Comparison of ENCODE assay signal across 8 cellular contexts in genomic region chr17:74842599-74843351, GRCh38. TPM values are rescaled to one million over a fixed set of nuclear protein-coding genes. Genes with fewer than 3 reads are reported as not detected.
DNase-seq lines count a peak whose midpoint lies in the region; ATAC-seq and TF ChIP-seq lines count a peak whose summit lies in the region.

No MANE protein-coding gene starts in this region.

- DNase-seq in NCI-H69 (lab: John Stamatoyannopoulos, UW) (peak; percentile 90), colonic mucosa (peak; percentile 67), kidney epithelial cell (ENCODE audit: low read depth) (no peak), KBM-7 (no peak)

- no peak overlapping the region for H3K27ac Mint-ChIP-seq in stimulated activated memory B cell treated with anti-CD40 and anti-IgM and Interleukin-4, amounts not matched to agents 10 μg/mL and 1 μg/mL and 100 μg/mL, for 72 hours

- H3K9me3 ChIP-seq in colonic mucosa: no peaks in the 10 kb centered on the region

- no peaks in the 10 kb centered on the region for H3K27me3 ChIP-seq in colonic mucosa
- H3K27me3 ChIP-seq in kidney epithelial cell (ENCODE audit: control insufficient read depth, insufficient read depth, low read length): peaks cover 43% of the 10 kb centered on the region

- no peaks in the 10 kb centered on the region for H3K4me1 ChIP-seq in colonic mucosa

- H3K36me3 ChIP-seq in colonic mucosa (no peaks in the 10 kb centered on the region), kidney epithelial cell (ENCODE audit: control insufficient read depth, insufficient read depth, low read length) (no peaks in the 10 kb centered on the region)

- TF ChIP-seq CTCF in 22Rv1 (IDR thresholded peaks at IDR 0.05) (peak; percentile 87), GM12874 (IDR thresholded peaks at IDR 0.05; ENCODE audit: insufficient read depth, low read depth, low read length) (peak; percentile 62), colonic mucosa (IDR thresholded peaks at IDR 0.05) (peak; percentile 50), kidney epithelial cell (IDR thresholded peaks at IDR 0.05; ENCODE audit: insufficient read depth, low read length, poor library complexity, severe bottlenecking) (peak; percentile 30)

- peak overlapping the region in 1 of 2 donors; percentile 39 for H3K9ac ChIP-seq in colonic mucosa (ENCODE audit: low read depth in 2 of 2, low read length in 2 of 2)

- peak; percentile 49 for ATAC-seq in stimulated activated memory B cell treated with anti-CD40 and anti-IgM and Interleukin-4, amounts not matched to agents 10 μg/mL and 1 μg/mL and 100 μg/mL, for 72 hours
- no peak for ATAC-seq in GM21723 (IDR thresholded peaks at IDR 0.05; ENCODE audit: unreplicated experiment)

- peak overlapping the region; percentile 36 for H3K4me3 ChIP-seq in colonic mucosa
- peak overlapping the region; percentile 25 for H3K4me3 ChIP-seq in kidney epithelial cell (ENCODE audit: low read depth, low read length)

- H3K4me1 Mint-ChIP-seq in stimulated activated memory B cell treated with anti-CD40 and anti-IgM and Interleukin-4, amounts not matched to agents 10 μg/mL and 1 μg/mL and 100 μg/mL, for 72 hours: peaks cover 27% of the 10 kb centered on the region

- in situ Hi-C loops in KBM-7 (cut with MboI; ENCODE audit: low pct_unique_long_range_greater_than_20kb, low sequenced_read_pairs): no loop called here

- H3K9me3 Mint-ChIP-seq in stimulated activated memory B cell treated with anti-CD40 and anti-IgM and Interleukin-4, amounts not matched to agents 10 μg/mL and 1 μg/mL and 100 μg/mL, for 72 hours: no peaks in the 10 kb centered on the region

- H3K27ac ChIP-seq in 22Rv1: peak overlapping the region; percentile 25; the same call in 1 of the 2 replicates
- H3K27ac ChIP-seq in colonic mucosa: no peak overlapping the region

- peaks cover 11% of the 10 kb centered on the region for H3K36me3 Mint-ChIP-seq in stimulated activated memory B cell treated with anti-CD40 and anti-IgM and Interleukin-4, amounts not matched to agents 10 μg/mL and 1 μg/mL and 100 μg/mL, for 72 hours

- no peak overlapping the region for H3K4me3 Mint-ChIP-seq in stimulated activated memory B cell treated with anti-CD40 and anti-IgM and Interleukin-4, amounts not matched to agents 10 μg/mL and 1 μg/mL and 100 μg/mL, for 72 hours

- H3K27me3 Mint-ChIP-seq in stimulated activated memory B cell treated with anti-CD40 and anti-IgM and Interleukin-4, amounts not matched to agents 10 μg/mL and 1 μg/mL and 100 μg/mL, for 72 hours: peaks cover 30% of the 10 kb centered on the region

- intact Hi-C loops in colonic mucosa (cut with DNase I): no loop called here

RNA-seq across cellular contexts. Expression of gene GRIN2C, which starts 16.9 kb away (rescaled TPM):
- under 1 TPM; 0.16 to 0.30 TPM for total RNA-seq in colonic mucosa
- not detected in 2 replicates for total RNA-seq in kidney epithelial cell

RNA-seq across cellular contexts. Expression of gene FDXR, which starts 30.0 kb away (rescaled TPM):
- total RNA-seq in colonic mucosa (10 to 100 TPM; 17.7 to 26.9 TPM), kidney epithelial cell (34.0 and 45.0 TPM in 2 replicates)

RNA-seq across cellular contexts. Expression of gene FADS6, which starts 50.7 kb away (rescaled TPM):
- total RNA-seq in colonic mucosa: 10 to 100 TPM in 1 of 2 donors, under 1 TPM in 1; 0.30 to 18.4 TPM
- not detected in 2 replicates for total RNA-seq in kidney epithelial cell

Comparison
In these comparisons a context has a peak if more than half of its experiments do, and no peak if none do; other contexts are left out.
1. CTCF ChIP-seq: peak in every context shown above with its lines; median percentile 87 in 22Rv1; 62 in GM12874; 50 in colonic mucosa; 30 in kidney epithelial cell.
2. DNase-seq: peak in NCI-H69 (single experiment) and colonic mucosa (single experiment); none in kidney epithelial cell (single experiment) and KBM-7 (single experiment).